In genomic region chr14:99875421-99875820, GRCh38 we compare ENCODE assay signal across 14 cellular contexts.
"Had no signal": no experiment of that assay in that cellular context is flagged by ENCODE, and none has a peak within 500 bp of the region (broad histone marks: within the 10 kb centered on the region; RNA-seq: fewer than 3 reads in every experiment).

No MANE protein-coding gene starts in this region.

- H3K4me1 Mint-ChIP-seq: activated naive CD8-positive, alpha-beta T cell treated with anti-CD3 and anti-CD28 coated beads for 36 hours; natural killer cell had no signal

- H3K9me3 Mint-ChIP-seq: activated naive CD8-positive, alpha-beta T cell treated with anti-CD3 and anti-CD28 coated beads for 36 hours; activated T-helper 1 cell treated with anti-CD3 and anti-CD28 coated beads, Interleukin-12 subunit alpha, Interleukin-12 subunit beta, Interleukin-2, Interleukin-4 antibody, amounts not matched to agents 30 ng/mL and 10 ng/mL and 1 ng/mL, durations not matched to agents 14 hours and 24 hours and 36 hours; effector memory CD8-positive, alpha-beta T cell; natural killer cell; stimulated activated naive CD8-positive, alpha-beta T cell treated with anti-CD3 and anti-CD28 coated beads, Interleukin-15, Interleukin-2, amounts not matched to agents 100 ng/mL and 50 ng/mL, for 24 hours had no signal

- DNase-seq: activated CD4-positive, alpha-beta T cell treated with anti-CD3 and anti-CD28 coated beads, Interleukin-2, amount 50 U/mL, for 1 hour; activated naive CD8-positive, alpha-beta T cell treated with anti-CD3 and anti-CD28 coated beads for 36 hours; anterior cingulate cortex; dermis blood vessel endothelial cell; effector memory CD8-positive, alpha-beta T cell; left ventricle myocardium inferior; mesendoderm; natural killer cell; nucleus accumbens; right lobe of liver; trophoblast cell had no signal

- H3K36me3 Mint-ChIP-seq: activated naive CD8-positive, alpha-beta T cell treated with anti-CD3 and anti-CD28 coated beads for 36 hours; natural killer cell had no signal

- ATAC-seq: effector memory CD8-positive, alpha-beta T cell; natural killer cell; right lobe of liver had no signal

- H3K27ac Mint-ChIP-seq: activated naive CD8-positive, alpha-beta T cell treated with anti-CD3 and anti-CD28 coated beads for 36 hours; activated T-helper 1 cell treated with anti-CD3 and anti-CD28 coated beads, Interleukin-12 subunit alpha, Interleukin-12 subunit beta, Interleukin-2, Interleukin-4 antibody, amounts not matched to agents 30 ng/mL and 10 ng/mL and 1 ng/mL, durations not matched to agents 14 hours and 24 hours and 36 hours; effector memory CD8-positive, alpha-beta T cell; natural killer cell; progenitor cell of endocrine pancreas; stimulated activated naive CD8-positive, alpha-beta T cell treated with anti-CD3 and anti-CD28 coated beads, Interleukin-15, Interleukin-2, amounts not matched to agents 100 ng/mL and 50 ng/mL, for 24 hours had no signal

- H3K4me3 Mint-ChIP-seq: activated naive CD8-positive, alpha-beta T cell treated with anti-CD3 and anti-CD28 coated beads for 36 hours; activated T-helper 1 cell treated with anti-CD3 and anti-CD28 coated beads, Interleukin-12 subunit alpha, Interleukin-12 subunit beta, Interleukin-2, Interleukin-4 antibody, amounts not matched to agents 30 ng/mL and 10 ng/mL and 1 ng/mL, durations not matched to agents 14 hours and 24 hours and 36 hours; effector memory CD8-positive, alpha-beta T cell; natural killer cell; stimulated activated naive CD8-positive, alpha-beta T cell treated with anti-CD3 and anti-CD28 coated beads, Interleukin-15, Interleukin-2, amounts not matched to agents 100 ng/mL and 50 ng/mL, for 24 hours had no signal
